ENCODE assay signal across 38 cellular contexts in the genomic region with DNA sequence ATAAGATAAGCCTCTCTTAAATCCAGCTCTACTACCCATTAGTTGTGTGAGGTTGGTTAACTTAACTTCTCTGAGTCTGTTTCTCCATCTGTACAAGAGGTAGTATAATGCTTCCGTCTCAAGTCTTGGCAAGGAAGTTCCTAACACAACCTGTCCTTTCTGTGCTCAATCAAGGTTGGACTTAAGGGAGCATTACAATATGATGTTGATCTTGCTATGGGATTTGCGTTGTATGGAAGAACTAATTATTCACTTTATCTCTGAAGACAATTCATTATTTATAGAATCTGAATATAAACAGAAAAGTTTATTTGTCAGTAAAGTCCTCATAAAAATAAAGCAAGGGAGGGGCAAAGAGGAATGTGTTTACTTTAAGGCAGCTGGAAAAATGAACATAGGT. TPM values are rescaled to one million over a fixed set of nuclear protein-coding genes. Genes with fewer than 3 reads are reported as not detected.
"Had no signal": no experiment of that assay in that cellular context is flagged by ENCODE, and none has a peak within 500 bp of the region (broad histone marks: within the 10 kb centered on the region; RNA-seq: fewer than 3 reads in every experiment).

No MANE protein-coding gene starts in this region.

- H3K4me3 Mint-ChIP-seq: activated CD4-positive, alpha-beta memory T cell treated with anti-CD3 and anti-CD28 coated beads, Interleukin-2, amount 10 ng/mL, durations not matched to agents 7 days and 5 days; activated CD4-positive, alpha-beta T cell treated with anti-CD3 and anti-CD28 coated beads for 36 hours; activated CD4-positive, alpha-beta T cell treated with anti-CD3 and anti-CD28 coated beads, Interleukin-2, amount 10 ng/mL, durations not matched to agents 7 days and 5 days; activated CD8-positive, alpha-beta memory T cell treated with anti-CD3 and anti-CD28 coated beads, Interleukin-2, amount 10 ng/mL, durations not matched to agents 7 days and 5 days; activated CD8-positive, alpha-beta T cell treated with anti-CD3 and anti-CD28 coated beads, Interleukin-2, amount 10 ng/mL, durations not matched to agents 7 days and 5 days; activated naive CD4-positive, alpha-beta T cell treated with anti-CD3 and anti-CD28 coated beads, Interleukin-2, amount 10 ng/mL, durations not matched to agents 7 days and 5 days; activated naive CD4-positive, alpha-beta T cell treated with anti-CD3 and anti-CD28 coated beads, Interleukin-2, amount 50 U/mL, for 24 hours; activated naive CD8-positive, alpha-beta T cell; activated naive CD8-positive, alpha-beta T cell treated with anti-CD3 and anti-CD28 coated beads, Interleukin-2, amount 10 ng/mL, durations not matched to agents 7 days and 5 days; activated naive CD8-positive, alpha-beta T cell treated with anti-CD3 and anti-CD28 coated beads, Interleukin-2, amount 50 U/mL, for 24 hours; activated T-cell treated with anti-CD3 and anti-CD28 coated beads, Interleukin-2, amount 50 U/mL, for 24 hours; brain; central memory CD8-positive, alpha-beta T cell; T-helper 1 cell treated with Interleukin-12 subunit alpha and Interleukin-12 subunit beta and Interleukin-4 antibody, amounts not matched to agents 30 μg/mL and 1 μg/mL, for 36 hours; T-helper 2 cell treated with Interferon-gamma antibody and Interleukin-4, amounts not matched to agents 5 μg/mL and 100 μg/mL, for 36 hours; WTC11 had no signal

- DNase-seq: activated CD4-positive, alpha-beta memory T cell treated with anti-CD3 and anti-CD28 coated beads, Interleukin-2, amount 10 ng/mL, durations not matched to agents 7 days and 5 days; activated CD4-positive, alpha-beta T cell treated with anti-CD3 and anti-CD28 coated beads for 1 hour; activated CD4-positive, alpha-beta T cell treated with anti-CD3 and anti-CD28 coated beads for 36 hours; activated CD4-positive, alpha-beta T cell treated with anti-CD3 and anti-CD28 coated beads for 48 hours; activated CD4-positive, alpha-beta T cell treated with anti-CD3 and anti-CD28 coated beads, Interleukin-2, amount 10 ng/mL, durations not matched to agents 7 days and 5 days; activated CD4-positive, alpha-beta T cell treated with anti-CD3 and anti-CD28 coated beads, Interleukin-2, amount 50 U/mL, for 48 hours; activated CD4-positive, CD25-positive, alpha-beta regulatory T cell; activated CD8-positive, alpha-beta memory T cell treated with anti-CD3 and anti-CD28 coated beads for 24 hours; activated CD8-positive, alpha-beta memory T cell treated with anti-CD3 and anti-CD28 coated beads, Interleukin-2, amount 10 ng/mL, durations not matched to agents 7 days and 5 days; activated CD8-positive, alpha-beta memory T cell treated with anti-CD3 and anti-CD28 coated beads, Interleukin-2, amount 50 U/mL, for 48 hours; activated CD8-positive, alpha-beta T cell treated with anti-CD3 and anti-CD28 coated beads, Interleukin-2, amount 10 ng/mL, durations not matched to agents 7 days and 5 days; activated effector memory CD4-positive, alpha-beta T cell treated with Interleukin-2 at 50 U/mL for 16 hours; activated gamma-delta T cell; activated naive CD4-positive, alpha-beta T cell treated with anti-CD3 and anti-CD28 coated beads, Interleukin-2, amount 10 ng/mL, durations not matched to agents 7 days and 5 days; activated naive CD4-positive, alpha-beta T cell treated with Interleukin-2 at 50 U/mL for 16 hours; activated naive CD8-positive, alpha-beta T cell treated with anti-CD3 and anti-CD28 coated beads, Interleukin-2, amount 10 ng/mL, durations not matched to agents 7 days and 5 days; activated naive CD8-positive, alpha-beta T cell treated with anti-CD3 and anti-CD28 coated beads, Interleukin-2, amount 50 U/mL, for 24 hours; activated T-cell treated with anti-CD3 and anti-CD28 coated beads, Interleukin-2, amount 50 U/mL, for 24 hours; activated T-cell treated with anti-CD3 and anti-CD28 coated beads, Interleukin-2, amount 50 U/mL, for 48 hours; amygdala; anterior cingulate cortex; caudate nucleus; cerebellar nuclear complex; T-helper 1 cell; T-helper 2 cell; T-helper 9 cell; WERI-Rb-1 had no signal

- H3K4me1 Mint-ChIP-seq: brain had no signal

- H3K36me3 ChIP-seq: ascending aorta, cardiac muscle cell, WERI-Rb-1 had no signal

- H3K36me3 Mint-ChIP-seq: activated naive CD8-positive, alpha-beta T cell; brain had no signal

- H3K4me3 ChIP-seq: ascending aorta, cardiac muscle cell had no signal

- H3K27me3 ChIP-seq: ascending aorta, cardiac muscle cell had no signal

- H3K4me1 ChIP-seq: ascending aorta had no signal

- H3K9me3 ChIP-seq: ascending aorta had no signal

- H3K27ac ChIP-seq: ascending aorta, cardiac muscle cell, WERI-Rb-1 had no signal

- ATAC-seq: activated CD4-positive, alpha-beta T cell treated with anti-CD3 and anti-CD28 coated beads for 36 hours; activated CD4-positive, CD25-positive, alpha-beta regulatory T cell treated with anti-CD3 and anti-CD28 coated beads, Interleukin-2, amount 50 U/mL, for 24 hours; activated CD8-positive, alpha-beta memory T cell treated with anti-CD3 and anti-CD28 coated beads, Interleukin-2, amount 10 ng/mL, durations not matched to agents 7 days and 5 days; activated CD8-positive, alpha-beta T cell treated with anti-CD3 and anti-CD28 coated beads, Interleukin-2, amount 10 ng/mL, durations not matched to agents 7 days and 5 days; activated naive CD8-positive, alpha-beta T cell treated with anti-CD3 and anti-CD28 coated beads, Interleukin-2, amount 50 U/mL, for 24 hours; WTC11 had no signal

- H3K27ac Mint-ChIP-seq: activated CD4-positive, alpha-beta memory T cell treated with anti-CD3 and anti-CD28 coated beads, Interleukin-2, amount 10 ng/mL, durations not matched to agents 7 days and 5 days; activated CD4-positive, alpha-beta T cell treated with anti-CD3 and anti-CD28 coated beads for 36 hours; activated CD4-positive, alpha-beta T cell treated with anti-CD3 and anti-CD28 coated beads, Interleukin-2, amount 10 ng/mL, durations not matched to agents 7 days and 5 days; activated CD8-positive, alpha-beta memory T cell treated with anti-CD3 and anti-CD28 coated beads, Interleukin-2, amount 10 ng/mL, durations not matched to agents 7 days and 5 days; activated CD8-positive, alpha-beta T cell treated with anti-CD3 and anti-CD28 coated beads, Interleukin-2, amount 10 ng/mL, durations not matched to agents 7 days and 5 days; activated naive CD4-positive, alpha-beta T cell treated with anti-CD3 and anti-CD28 coated beads, Interleukin-2, amount 10 ng/mL, durations not matched to agents 7 days and 5 days; activated naive CD4-positive, alpha-beta T cell treated with anti-CD3 and anti-CD28 coated beads, Interleukin-2, amount 50 U/mL, for 24 hours; activated naive CD8-positive, alpha-beta T cell; activated naive CD8-positive, alpha-beta T cell treated with anti-CD3 and anti-CD28 coated beads, Interleukin-2, amount 10 ng/mL, durations not matched to agents 7 days and 5 days; activated naive CD8-positive, alpha-beta T cell treated with anti-CD3 and anti-CD28 coated beads, Interleukin-2, amount 50 U/mL, for 24 hours; activated T-cell treated with anti-CD3 and anti-CD28 coated beads, Interleukin-2, amount 50 U/mL, for 24 hours; activated T-helper 2 cell treated with anti-CD3 and anti-CD28 coated beads, Interferon-gamma antibody, Interleukin-2, Interleukin-4, amounts not matched to agents 10 μg/mL and 5 μg/mL and 100 μg/mL, durations not matched to agents 14 hours and 24 hours and 36 hours; brain; T-helper 1 cell treated with Interleukin-12 subunit alpha and Interleukin-12 subunit beta and Interleukin-4 antibody, amounts not matched to agents 30 μg/mL and 1 μg/mL, for 36 hours; T-helper 2 cell treated with Interferon-gamma antibody and Interleukin-4, amounts not matched to agents 5 μg/mL and 100 μg/mL, for 36 hours; WTC11 had no signal

- H3K9me3 Mint-ChIP-seq: activated CD4-positive, alpha-beta memory T cell treated with anti-CD3 and anti-CD28 coated beads, Interleukin-2, amount 10 ng/mL, durations not matched to agents 7 days and 5 days; activated naive CD4-positive, alpha-beta T cell treated with anti-CD3 and anti-CD28 coated beads, Interleukin-2, amount 10 ng/mL, durations not matched to agents 7 days and 5 days; activated naive CD4-positive, alpha-beta T cell treated with anti-CD3 and anti-CD28 coated beads, Interleukin-2, amount 50 U/mL, for 24 hours; activated naive CD8-positive, alpha-beta T cell treated with anti-CD3 and anti-CD28 coated beads, Interleukin-2, amount 10 ng/mL, durations not matched to agents 7 days and 5 days; activated naive CD8-positive, alpha-beta T cell treated with anti-CD3 and anti-CD28 coated beads, Interleukin-2, amount 50 U/mL, for 24 hours; activated T-cell treated with anti-CD3 and anti-CD28 coated beads, Interleukin-2, amount 50 U/mL, for 24 hours; activated T-helper 2 cell treated with anti-CD3 and anti-CD28 coated beads, Interferon-gamma antibody, Interleukin-2, Interleukin-4, amounts not matched to agents 10 μg/mL and 5 μg/mL and 100 μg/mL, durations not matched to agents 14 hours and 24 hours and 36 hours; central memory CD8-positive, alpha-beta T cell; T-helper 1 cell treated with Interleukin-12 subunit alpha and Interleukin-12 subunit beta and Interleukin-4 antibody, amounts not matched to agents 30 μg/mL and 1 μg/mL, for 36 hours; T-helper 2 cell treated with Interferon-gamma antibody and Interleukin-4, amounts not matched to agents 5 μg/mL and 100 μg/mL, for 36 hours had no signal

RNA-seq across cellular contexts. Expression of a gene that starts 18.9 kb away (rescaled TPM):
- total RNA-seq: activated CD4-positive, alpha-beta memory T cell treated with anti-CD3 and anti-CD28 coated beads, Interleukin-2, amount 10 ng/mL, durations not matched to agents 7 days and 5 days; activated CD4-positive, alpha-beta T cell treated with anti-CD3 and anti-CD28 coated beads for 36 hours; activated CD4-positive, alpha-beta T cell treated with anti-CD3 and anti-CD28 coated beads, Interleukin-2, amount 10 ng/mL, durations not matched to agents 7 days and 5 days; activated CD8-positive, alpha-beta memory T cell treated with anti-CD3 and anti-CD28 coated beads, Interleukin-2, amount 10 ng/mL, durations not matched to agents 7 days and 5 days; activated CD8-positive, alpha-beta T cell treated with anti-CD3 and anti-CD28 coated beads, Interleukin-2, amount 10 ng/mL, durations not matched to agents 7 days and 5 days; activated T-helper 2 cell treated with anti-CD3 and anti-CD28 coated beads, Interferon-gamma antibody, Interleukin-2, Interleukin-4, amounts not matched to agents 10 μg/mL and 5 μg/mL and 100 μg/mL, durations not matched to agents 14 hours and 24 hours and 36 hours; ascending aorta; cardiac muscle cell had no signal
- polyA plus RNA-seq: cardiac muscle cell had no signal
